Comparison of ENCODE assay signal across 13 cellular contexts in genomic region chr2:60312618-60313017, GRCh38.
DNase-seq lines count a peak whose midpoint lies in the region; ATAC-seq and TF ChIP-seq lines count a peak whose summit lies in the region.
"Had no signal": no experiment of that assay in that cellular context is flagged by ENCODE, and none has a peak within 500 bp of the region (broad histone marks: within the 10 kb centered on the region; RNA-seq: fewer than 3 reads in every experiment).

No MANE protein-coding gene starts in this region.

- no peaks in the 10 kb centered on the region for H3K79me2 ChIP-seq in KMS-11 (ENCODE audit: insufficient read depth, low read depth)

- peak; percentile 76 for ATAC-seq in GM18502 (IDR thresholded peaks at IDR 0.05; ENCODE audit: poor library complexity, unreplicated experiment)
- ATAC-seq in GM19395 (IDR thresholded peaks at IDR 0.05; ENCODE audit: unreplicated experiment), result peak; percentile 83
- ATAC-seq in HG02885 (IDR thresholded peaks at IDR 0.05; ENCODE audit: poor library complexity, unreplicated experiment), result peak; percentile 74
- ATAC-seq: mucosa of descending colon had no signal

- TF ChIP-seq CTCF in KMS-11 (conservative IDR thresholded peaks at IDR 0.05; ENCODE audit: low read depth, low read length), result no peak

- H3K36me3 ChIP-seq in KMS-11 (ENCODE audit: insufficient read depth), result no peaks in the 10 kb centered on the region

- peak overlapping the region; percentile 16; the same call in 1 of the 2 replicates for H3K27ac ChIP-seq in KMS-11

- H2AFZ ChIP-seq in KMS-11 (ENCODE audit: low read depth), result no peak overlapping the region

- no peak for DNase-seq in HUDEP-2 (lab: John Stamatoyannopoulos, UW; ENCODE audit: unreplicated experiment in 76 of 76)
- DNase-seq in OCI-M1 (lab: John Stamatoyannopoulos, UW), result no peak
- DNase-seq in NCI-H1694 (lab: John Stamatoyannopoulos, UW), result no peak
- no peak for DNase-seq in activated naive CD4-positive, alpha-beta T cell treated with anti-CD3 and anti-CD28 coated beads, Interleukin-2, amount 50 U/mL, for 16 hours
- DNase-seq: activated naive CD4-positive, alpha-beta T cell treated with Interleukin-2 at 50 U/mL for 16 hours; COR-L47; Karpas-422; mucosa of descending colon; T1000 had no signal

- H3K4me2 ChIP-seq in KMS-11, result peak overlapping the region; percentile 19; the same call in 1 of the 2 replicates

- no peaks in the 10 kb centered on the region for H4K20me1 ChIP-seq in KMS-11 (ENCODE audit: insufficient read depth)

- peaks cover 17% of the 10 kb centered on the region for H3K4me1 ChIP-seq in KMS-11 (ENCODE audit: low read depth, poor library complexity, severe bottlenecking)

- no peak overlapping the region for H3K9ac ChIP-seq in KMS-11

- no peak overlapping the region for H3K4me3 ChIP-seq in KMS-11 (IDR thresholded peaks at IDR 0.05; ENCODE audit: insufficient read depth, low read depth, low read length)
- H3K4me3 ChIP-seq: mucosa of descending colon had no signal

- no peaks in the 10 kb centered on the region for H3K27me3 ChIP-seq in KMS-11 (ENCODE audit: insufficient read depth, low read depth)
